In the genomic region with DNA sequence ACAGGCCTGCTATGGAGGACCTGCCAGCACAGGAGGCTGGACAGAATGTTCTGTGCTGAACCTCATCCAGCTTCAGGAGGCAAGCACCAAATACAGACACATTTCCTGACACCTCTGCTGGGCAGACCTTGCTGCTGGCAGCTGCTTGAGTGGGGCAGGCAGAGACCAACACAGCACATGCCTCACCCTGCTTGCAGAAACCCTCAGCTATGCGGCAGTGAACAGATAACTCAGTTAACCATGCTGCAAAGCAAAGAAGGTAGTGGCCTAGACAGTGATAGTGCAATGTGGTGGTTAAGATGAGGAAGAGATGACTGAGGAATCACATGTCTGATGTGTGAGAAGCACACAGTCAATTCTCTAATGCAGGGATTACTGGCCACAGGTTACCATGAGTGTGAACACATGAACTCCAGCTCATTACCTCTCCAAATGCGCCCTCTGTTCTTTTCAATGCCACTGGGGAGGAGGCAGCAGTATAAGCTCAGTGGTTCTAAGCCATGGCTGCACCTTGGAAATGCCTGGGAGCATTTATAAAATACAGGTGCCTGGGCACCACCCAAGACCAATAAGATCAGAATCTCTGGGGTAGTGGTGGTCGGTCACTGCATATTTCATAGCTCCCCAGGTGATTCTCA, we compare ENCODE assay signal across 15 cellular contexts.
"Had no signal": no experiment of that assay in that cellular context is flagged by ENCODE, and none has a peak within 500 bp of the region (broad histone marks: within the 10 kb centered on the region; RNA-seq: fewer than 3 reads in every experiment).

No MANE protein-coding gene starts in this region.

- H3K4me1 ChIP-seq: left lung had no signal

- H3K4me3 ChIP-seq: esophagus muscularis mucosa, left lung had no signal

- ATAC-seq: left lung, SK-N-SH treated with all-trans-retinoic acid at 6 μM for 48 hours, WTC11 had no signal

- H3K27ac ChIP-seq: esophagus muscularis mucosa, left lung had no signal

- H3K27me3 ChIP-seq: left lung had no signal

- H3K9me3 Mint-ChIP-seq: activated CD4-positive, alpha-beta T cell treated with anti-CD3 and anti-CD28 coated beads, Interleukin-2, amount 10 ng/mL, durations not matched to agents 7 days and 5 days; activated naive CD4-positive, alpha-beta T cell treated with anti-CD3 and anti-CD28 coated beads, Interleukin-2, amount 50 U/mL, for 72 hours; brain; endodermal cell; T-helper 1 cell treated with Interleukin-12 subunit alpha and Interleukin-12 subunit beta and Interleukin-4 antibody, amounts not matched to agents 30 μg/mL and 1 μg/mL, for 36 hours; WTC11 had no signal

- H3K27ac Mint-ChIP-seq: activated CD4-positive, alpha-beta T cell treated with anti-CD3 and anti-CD28 coated beads, Interleukin-2, amount 10 ng/mL, durations not matched to agents 7 days and 5 days; activated naive CD4-positive, alpha-beta T cell treated with anti-CD3 and anti-CD28 coated beads, Interleukin-2, amount 50 U/mL, for 72 hours; brain; endodermal cell; T-helper 1 cell treated with Interleukin-12 subunit alpha and Interleukin-12 subunit beta and Interleukin-4 antibody, amounts not matched to agents 30 μg/mL and 1 μg/mL, for 36 hours; WTC11 had no signal

- H3K36me3 ChIP-seq: esophagus muscularis mucosa, left lung had no signal

- DNase-seq: activated CD4-positive, alpha-beta T cell treated with anti-CD3 and anti-CD28 coated beads, Interleukin-2, amount 10 ng/mL, durations not matched to agents 7 days and 5 days; activated effector memory CD4-positive, alpha-beta T cell treated with anti-CD3 and anti-CD28 coated beads, Interleukin-2, amount 50 U/mL, for 16 hours; activated T-cell treated with anti-CD3 and anti-CD28 coated beads, Interleukin-2, amount 50 U/mL, for 1 hour; amygdala; dermis blood vessel endothelial cell; endodermal cell; left lung; small intestine; trophoblast cell had no signal

- H3K9me3 ChIP-seq: esophagus muscularis mucosa, left lung had no signal

- H3K36me3 Mint-ChIP-seq: activated naive CD4-positive, alpha-beta T cell treated with anti-CD3 and anti-CD28 coated beads, Interleukin-2, amount 50 U/mL, for 72 hours; brain; WTC11 had no signal

- H3K4me1 Mint-ChIP-seq: activated CD4-positive, alpha-beta T cell treated with anti-CD3 and anti-CD28 coated beads, Interleukin-2, amount 10 ng/mL, durations not matched to agents 7 days and 5 days; brain had no signal

- H3K27me3 Mint-ChIP-seq: activated CD4-positive, alpha-beta T cell treated with anti-CD3 and anti-CD28 coated beads, Interleukin-2, amount 10 ng/mL, durations not matched to agents 7 days and 5 days had no signal

- H3K4me3 Mint-ChIP-seq: activated CD4-positive, alpha-beta T cell treated with anti-CD3 and anti-CD28 coated beads, Interleukin-2, amount 10 ng/mL, durations not matched to agents 7 days and 5 days; brain; endodermal cell; T-helper 1 cell treated with Interleukin-12 subunit alpha and Interleukin-12 subunit beta and Interleukin-4 antibody, amounts not matched to agents 30 μg/mL and 1 μg/mL, for 36 hours; WTC11 had no signal
